In the genomic region with DNA sequence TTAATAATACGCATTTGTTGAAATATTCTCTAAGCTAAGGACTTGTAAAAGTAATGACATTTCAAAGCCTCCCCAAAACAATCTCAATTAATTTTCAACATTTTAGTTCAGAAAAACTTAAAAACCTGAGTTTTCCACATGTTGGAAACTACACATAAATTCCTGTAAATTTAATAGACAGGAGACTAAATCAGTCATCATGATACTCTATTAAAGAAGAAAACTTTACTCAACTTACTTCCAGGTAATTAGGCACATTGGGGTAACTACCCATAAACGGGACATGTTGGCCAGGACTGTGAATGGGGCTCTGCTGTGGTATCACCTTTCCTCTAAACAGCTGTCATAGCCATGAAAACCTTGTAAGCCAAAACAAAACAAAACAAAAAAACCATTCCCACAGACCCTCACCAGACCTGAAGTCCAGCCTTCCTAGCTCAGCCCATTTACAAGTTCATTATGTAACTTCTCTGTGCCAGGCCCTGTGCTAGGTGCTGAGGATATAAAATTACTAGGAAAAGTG, we compare ENCODE assay signal across 19 cellular contexts.
"Had no signal": no experiment of that assay in that cellular context is flagged by ENCODE, and none has a peak within 500 bp of the region (broad histone marks: within the 10 kb centered on the region; RNA-seq: fewer than 3 reads in every experiment).

No MANE protein-coding gene starts in this region.

- H3K9ac ChIP-seq: SK-N-SH had no signal

- H3K9me3 ChIP-seq: SK-N-SH had no signal

- DNase-seq: KBM-7, MV-4-11, NCI-H1048, NCI-H1105, NCI-H1417, NCI-H1436 treated with DMSO at 0.1 percent for 48 hours, NCI-H1694, NCI-H187 treated with DMSO at 0.1 percent for 48 hours, NCI-H2029 treated with DMSO at 0.1 percent for 48 hours, NCI-H2107, NCI-H345, NCI-H526 treated with DMSO at 0.1 percent for 48 hours, NCI-H774, Right ventricle myocardium superior, RPMI8226, SIG-M5, SK-N-SH, SW 1271, T-cell had no signal

- ATAC-seq: T-cell had no signal
